18 cellular contexts compared by ENCODE assay signal in the genomic region with DNA sequence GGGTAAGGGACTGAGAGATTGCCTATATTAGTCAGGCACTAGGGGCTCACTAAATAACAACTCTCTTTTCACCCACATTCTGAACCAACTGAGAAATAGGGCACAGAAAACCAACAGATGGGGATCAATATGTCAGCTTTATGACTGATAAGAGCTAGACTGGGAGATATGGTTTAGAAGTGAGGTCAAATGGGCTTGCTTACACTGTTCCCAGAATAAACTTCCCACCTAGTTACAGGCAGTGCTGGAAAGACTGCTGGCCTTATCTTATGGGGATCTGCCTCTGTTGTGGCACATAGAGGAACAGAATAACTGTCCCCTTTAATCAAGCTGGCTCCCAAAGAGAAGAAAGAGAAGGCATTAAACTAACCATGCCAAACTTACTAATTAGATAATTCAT. TPM values are rescaled to one million over a fixed set of nuclear protein-coding genes. Genes with fewer than 3 reads are reported as not detected.
DNase-seq lines count a peak whose midpoint lies in the region; ATAC-seq, FAIRE-seq and TF ChIP-seq lines count a peak whose summit lies in the region.
"Had no signal": no experiment of that assay in that cellular context is flagged by ENCODE, and none has a peak within 500 bp of the region (broad histone marks: within the 10 kb centered on the region; RNA-seq: fewer than 3 reads in every experiment).

No MANE protein-coding gene starts in this region.

- CTCF ChIA-PET in T-cell (lab: Charles Lee): no interaction called here

- H3K4me1 ChIP-seq in DOHH2 (ENCODE audit: control insufficient read depth, low read length) (peaks cover 26% of the 10 kb centered on the region), pancreas (peaks cover 0 to 5% (median 0%) of the 10 kb centered on the region in 3 donors)

- no peaks in the 10 kb centered on the region for H3F3A ChIP-seq in DOHH2 (ENCODE audit: control insufficient read depth, insufficient read depth)

- H3K9me3 ChIP-seq in DOHH2 (ENCODE audit: control insufficient read depth, insufficient read depth, low read length) (no peaks in the 10 kb centered on the region), pancreas (no peaks in the 10 kb centered on the region)

- H3K9me2 ChIP-seq in DOHH2 (replicated peaks; ENCODE audit: control insufficient read depth, low read length): no peaks in the 10 kb centered on the region

- DNase-seq in left lobe of liver (ENCODE audit: low spot score): no peak
- no peak for DNase-seq in pancreas
- DNase-seq in coronary artery (ENCODE audit: low spot score): no peak
- DNase-seq in T-cell: no peak
- DNase-seq: Calu3; CD4-positive, alpha-beta T cell; DMS79; H7; NCI-H1436; NCI-H2029; NCI-H2171 treated with DMSO at 0.1 percent for 48 hours; Right ventricle myocardium superior had no signal

- H3K4me3 Mint-ChIP-seq in IgD-negative memory B cell (peak overlapping the region in 3 of 4 donors; percentile 30 to 64 (median 58)), T-cell (no peak overlapping the region)
- H3K4me3 Mint-ChIP-seq: CD4-positive, alpha-beta T cell had no signal

- intact Hi-C loops in pancreas (cut with DNase I): no loop called here

- no peaks in the 10 kb centered on the region for H3K27me3 Mint-ChIP-seq in IgD-negative memory B cell
- no peaks in the 10 kb centered on the region for H3K27me3 Mint-ChIP-seq in T-cell
- H3K27me3 Mint-ChIP-seq: CD4-positive, alpha-beta T cell had no signal

- H3K4me3 ChIP-seq in DOHH2 (ENCODE audit: low read length): peak overlapping the region; percentile 29
- H3K4me3 ChIP-seq in pancreas: no peak overlapping the region
- no peak overlapping the region for H3K4me3 ChIP-seq in coronary artery
- H3K4me3 ChIP-seq: SK-N-MC had no signal

- H4K20me1 ChIP-seq in DOHH2 (ENCODE audit: control insufficient read depth, insufficient read depth, low read depth, low read length): no peaks in the 10 kb centered on the region

- ATAC-seq in left lobe of liver (peak; percentile 45), pancreas (peak in 3 of 4 donors; percentile 26 to 47 (median 32)), HG03108 (IDR thresholded peaks at IDR 0.05; ENCODE audit: unreplicated experiment) (no peak), T-cell (replicated peaks in 1 of 4) (no peak)
- ATAC-seq: Panc1 had no signal

- peaks cover 14 to 21% (median 16%) of the 10 kb centered on the region in 3 donors for H3K4me1 Mint-ChIP-seq in IgD-negative memory B cell
- H3K4me1 Mint-ChIP-seq in T-cell: peaks cover 4 to 6% (median 5%) of the 10 kb centered on the region in 3 donors

- FAIRE-seq in pancreas (lab: Jason Lieb, UNC): no peak
- FAIRE-seq: G401.6 had no signal

- no peaks in the 10 kb centered on the region for H3K36me3 Mint-ChIP-seq in IgD-negative memory B cell
- no peaks in the 10 kb centered on the region for H3K36me3 Mint-ChIP-seq in T-cell

- H3K36me3 ChIP-seq in DOHH2 (ENCODE audit: control insufficient read depth, low read length): no peaks in the 10 kb centered on the region
- H3K36me3 ChIP-seq in pancreas: no peaks in the 10 kb centered on the region

- POLR2A ChIA-PET in T-cell (lab: Charles Lee): interaction anchor here in 1 of 2 donors (0.6 kb wide), 1 partner anchor 46 kb away, joined by 3 read pairs; no protein-coding TSS in a partner anchor

- H3K9me3 Mint-ChIP-seq in IgD-negative memory B cell (no peaks in the 10 kb centered on the region), T-cell (no peaks in the 10 kb centered on the region)
- H3K9me3 Mint-ChIP-seq: CD4-positive, alpha-beta T cell had no signal

- TF ChIP-seq CTCF in DOHH2 (IDR thresholded peaks at IDR 0.05; ENCODE audit: low read depth, low read length, poor library complexity, severe bottlenecking) (no peak), pancreas (IDR thresholded peaks at IDR 0.05) (no peak), coronary artery (IDR thresholded peaks at IDR 0.05) (no peak)

- H3K27me3 ChIP-seq in DOHH2 (ENCODE audit: control insufficient read depth, low read length) (no peaks in the 10 kb centered on the region), pancreas (no peaks in the 10 kb centered on the region)

- no peaks in the 10 kb centered on the region for H3K79me2 ChIP-seq in DOHH2 (ENCODE audit: control insufficient read depth, low read length)

- no peak overlapping the region for H3K27ac ChIP-seq in DOHH2 (ENCODE audit: low read depth, low read length)
- H3K27ac ChIP-seq in pancreas: no peak overlapping the region
- H3K27ac ChIP-seq in coronary artery: no peak overlapping the region
- H3K27ac ChIP-seq: SK-N-MC had no signal

- H3K27ac Mint-ChIP-seq in IgD-negative memory B cell (peak overlapping the region in 1 of 3 donors; percentile 33), T-cell (no peak overlapping the region)
- H3K27ac Mint-ChIP-seq: CD4-positive, alpha-beta T cell had no signal

- peak overlapping the region; percentile 66 for H3K4me2 ChIP-seq in DOHH2 (ENCODE audit: low read length)

RNA-seq across cellular contexts. Expression of a gene that starts 10.6 kb away (rescaled TPM):
- polyA plus RNA-seq in IgD-negative memory B cell (80.3 TPM), pancreas (10 to 100 TPM in 1 of 2 donors, 1 to 10 TPM in 1; 9.0 to 10.2 TPM)
- total RNA-seq in left lobe of liver (24.1 TPM), pancreas (10 to 100 TPM; 14.0 to 21.8 (median 15.6) TPM), T-cell (10 to 100 TPM; 17.9 to 30.2 (median 18.5) TPM)

Comparison
In these comparisons a context has a peak if more than half of its experiments do, and no peak if none do; other contexts are left out.
1. H3K4me3 Mint-ChIP-seq: peak in IgD-negative memory B cell (3 of 4); none in T-cell (0 of 3).
2. ATAC-seq: peak in left lobe of liver (single experiment) and pancreas (3 of 4); none in HG03108 (single experiment) and T-cell (0 of 4).